Comparison of ENCODE assay signal across 27 cellular contexts in genomic region chr7:556427-556826, GRCh38.
"Had no signal": no experiment of that assay in that cellular context is flagged by ENCODE, and none has a peak within 500 bp of the region (broad histone marks: within the 10 kb centered on the region; RNA-seq: fewer than 3 reads in every experiment).

No MANE protein-coding gene starts in this region.

- H3K9me3 ChIP-seq: body of pancreas, esophagus squamous epithelium, gastroesophageal sphincter had no signal

- H3K36me3 ChIP-seq: esophagus squamous epithelium, gastroesophageal sphincter, WERI-Rb-1 had no signal

- H3K4me1 Mint-ChIP-seq: activated B cell treated with CpG ODN at 0.5 μM for 24 hours; activated T-helper 17 cell treated with anti-CD3 and anti-CD28 coated beads, Interleukin-2, amount 50 U/mL, for 72 hours had no signal

- H3K4me3 ChIP-seq: body of pancreas, esophagus squamous epithelium, gastroesophageal sphincter had no signal

- ATAC-seq: activated CD4-positive, CD25-positive, alpha-beta regulatory T cell treated with anti-CD3 and anti-CD28 coated beads, Interleukin-2, amount 50 U/mL, for 24 hours; activated CD8-positive, alpha-beta T cell treated with anti-CD3 and anti-CD28 coated beads for 36 hours; activated T-cell treated with anti-CD3 and anti-CD28 coated beads, Interleukin-2, amount 50 U/mL, for 4 hours; activated T-helper 17 cell treated with anti-CD3 and anti-CD28 coated beads, Interleukin-2, amount 50 U/mL, for 72 hours; body of pancreas; gastroesophageal sphincter; T-cell had no signal

- DNase-seq: activated B cell treated with CpG ODN at 0.5 μM for 24 hours; activated CD4-positive, alpha-beta T cell treated with anti-CD3 and anti-CD28 coated beads for 48 hours; activated CD4-positive, alpha-beta T cell treated with anti-CD3 and anti-CD28 coated beads, Interleukin-2, amount 50 U/mL, for 1 hour; activated CD4-positive, alpha-beta T cell treated with anti-CD3 and anti-CD28 coated beads, Interleukin-2, amount 50 U/mL, for 48 hours; activated CD8-positive, alpha-beta memory T cell treated with anti-CD3 and anti-CD28 coated beads for 24 hours; activated CD8-positive, alpha-beta T cell treated with anti-CD3 and anti-CD28 coated beads for 36 hours; activated effector memory CD4-positive, alpha-beta T cell treated with Interleukin-2 at 50 U/mL for 16 hours; activated gamma-delta T cell treated with Interleukin-2 at 50 U/mL for 16 hours; activated naive CD4-positive, alpha-beta T cell treated with anti-CD3 and anti-CD28 coated beads, Interleukin-2, amount 50 U/mL, for 16 hours; activated naive CD4-positive, alpha-beta T cell treated with Interleukin-2 at 50 U/mL for 16 hours; activated T-cell treated with anti-CD3 and anti-CD28 coated beads, Interleukin-2, amount 50 U/mL, for 4 hours; amniotic stem cell; anterior cingulate cortex; body of pancreas; effector CD8-positive, alpha-beta T cell; esophagus squamous epithelium; foreskin melanocyte; SW 1271; T-cell; T-helper 9 cell; WERI-Rb-1 had no signal

- H3K27me3 Mint-ChIP-seq: activated B cell treated with CpG ODN at 0.5 μM for 24 hours; activated CD8-positive, alpha-beta T cell treated with anti-CD3 and anti-CD28 coated beads for 36 hours; activated naive CD8-positive, alpha-beta T cell; activated T-helper 17 cell treated with anti-CD3 and anti-CD28 coated beads, Interleukin-2, amount 50 U/mL, for 72 hours; T-cell had no signal

- H3K4me3 Mint-ChIP-seq: activated B cell treated with CpG ODN at 0.5 μM for 24 hours; activated CD8-positive, alpha-beta T cell treated with anti-CD3 and anti-CD28 coated beads for 36 hours; activated naive CD8-positive, alpha-beta T cell; activated T-cell treated with anti-CD3 and anti-CD28 coated beads, Interleukin-2, amount 50 U/mL, for 4 hours; activated T-helper 17 cell treated with anti-CD3 and anti-CD28 coated beads, Interleukin-2, amount 50 U/mL, for 72 hours; T-cell; T-helper 1 cell treated with Interleukin-12 subunit alpha and Interleukin-12 subunit beta and Interleukin-4 antibody, amounts not matched to agents 30 μg/mL and 1 μg/mL, for 36 hours had no signal

- H3K27me3 ChIP-seq: body of pancreas, esophagus squamous epithelium, gastroesophageal sphincter had no signal

- H3K9me3 Mint-ChIP-seq: activated B cell treated with CpG ODN at 0.5 μM for 24 hours; activated T-cell treated with anti-CD3 and anti-CD28 coated beads, Interleukin-2, amount 50 U/mL, for 4 hours; activated T-helper 17 cell treated with anti-CD3 and anti-CD28 coated beads, Interleukin-2, amount 50 U/mL, for 72 hours; T-cell; T-helper 1 cell treated with Interleukin-12 subunit alpha and Interleukin-12 subunit beta and Interleukin-4 antibody, amounts not matched to agents 30 μg/mL and 1 μg/mL, for 36 hours had no signal

- H3K27ac Mint-ChIP-seq: activated B cell treated with CpG ODN at 0.5 μM for 24 hours; activated CD8-positive, alpha-beta T cell treated with anti-CD3 and anti-CD28 coated beads for 36 hours; activated naive CD8-positive, alpha-beta T cell; activated T-helper 17 cell treated with anti-CD3 and anti-CD28 coated beads, Interleukin-2, amount 50 U/mL, for 72 hours; T-cell; T-helper 1 cell treated with Interleukin-12 subunit alpha and Interleukin-12 subunit beta and Interleukin-4 antibody, amounts not matched to agents 30 μg/mL and 1 μg/mL, for 36 hours had no signal

- H3K27ac ChIP-seq: body of pancreas, epithelial cell of prostate, gastroesophageal sphincter, WERI-Rb-1 had no signal

- H3K4me1 ChIP-seq: esophagus squamous epithelium, gastroesophageal sphincter had no signal
